8 cellular contexts compared by ENCODE assay signal in the genomic region with DNA sequence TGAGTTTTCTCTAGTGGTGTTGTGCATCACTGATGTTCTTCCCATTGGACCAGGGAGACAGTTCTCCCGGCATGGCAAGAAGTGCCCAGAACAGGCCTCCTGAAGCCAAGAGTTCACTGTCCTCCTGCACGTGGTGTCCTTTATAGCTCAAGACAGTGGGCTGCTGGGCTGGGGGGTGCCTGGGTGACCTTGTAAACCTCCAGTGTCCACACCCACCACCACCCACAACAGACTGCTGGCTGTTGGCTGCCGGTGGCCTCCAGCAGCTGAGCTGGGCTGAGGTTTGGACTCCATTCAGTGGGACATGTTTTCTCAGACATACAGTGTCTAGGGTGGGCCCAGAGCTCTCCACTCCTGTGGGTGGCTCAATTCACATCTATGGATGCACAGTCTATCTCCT. TPM values are rescaled to one million over a fixed set of nuclear protein-coding genes. Genes with fewer than 3 reads are reported as not detected.
DNase-seq lines count a peak whose midpoint lies in the region; ATAC-seq, FAIRE-seq and TF ChIP-seq lines count a peak whose summit lies in the region.

No MANE protein-coding gene starts in this region.

- peaks cover 11% of the 10 kb centered on the region; the same call in 1 of the 2 replicates for H3K36me3 Mint-ChIP-seq in HFFc6 (ENCODE audit: low read depth)
- no peaks in the 10 kb centered on the region for H3K36me3 Mint-ChIP-seq in naive thymus-derived CD8-positive, alpha-beta T cell

- ATAC-seq in naive thymus-derived CD8-positive, alpha-beta T cell = no peak
- no peak for ATAC-seq in HG03139 (IDR thresholded peaks at IDR 0.05; ENCODE audit: unreplicated experiment)

- no peaks in the 10 kb centered on the region for H3K27me3 ChIP-seq in bronchial epithelial cell (ENCODE audit: control insufficient read depth, insufficient read depth, low read length)

- FAIRE-seq in bronchial epithelial cell (lab: Jason Lieb, UNC) = no peak

- H3K27me3 Mint-ChIP-seq in HFFc6 (ENCODE audit: insufficient read depth) = no peaks in the 10 kb centered on the region; the same call in 1 of the 2 replicates
- H3K27me3 Mint-ChIP-seq in naive thymus-derived CD8-positive, alpha-beta T cell = no peaks in the 10 kb centered on the region

- POLR2A ChIA-PET in naive thymus-derived CD8-positive, alpha-beta T cell (lab: Charles Lee) = interaction anchor here (0.9 to 5.0 kb wide), 4 partner anchors 15 to 34 kb away, joined by 3 to 37 read pairs (median 25); no protein-coding TSS in a partner anchor

- H3K9me3 Mint-ChIP-seq in HFFc6 = no peaks in the 10 kb centered on the region
- no peaks in the 10 kb centered on the region for H3K9me3 Mint-ChIP-seq in naive thymus-derived CD8-positive, alpha-beta T cell

- H3K4me3 Mint-ChIP-seq in HFFc6 = peak overlapping the region; percentile 97
- peak overlapping the region; percentile 93 to 98 (median 96) for H3K4me3 Mint-ChIP-seq in naive thymus-derived CD8-positive, alpha-beta T cell

- peak overlapping the region; percentile 89 for H3K27ac Mint-ChIP-seq in HFFc6
- H3K27ac Mint-ChIP-seq in naive thymus-derived CD8-positive, alpha-beta T cell = peak overlapping the region in 9 of 10 donors; percentile 80 to 97 (median 95)

- H3K4me3 ChIP-seq in AG10803 (ENCODE audit: low read length) = peak overlapping the region; percentile 8; the same call in 1 of the 2 replicates
- H3K4me3 ChIP-seq in bronchial epithelial cell (ENCODE audit: low read depth, low read length) = peak overlapping the region; percentile 79

- H3K36me3 ChIP-seq in bronchial epithelial cell (ENCODE audit: control insufficient read depth, insufficient read depth, low read length) = peaks cover 11% of the 10 kb centered on the region

- DNase-seq in AG10803 (ENCODE audit: low read depth) (no peak), HFFc6 (no peak), bronchial epithelial cell (ENCODE audit: low read depth) (no peak), AML-193 (lab: John Stamatoyannopoulos, UW) (no peak), D341Med (ENCODE audit: low spot score) (no peak), RPMI8226 (no peak)
- no peak for DNase-seq in naive thymus-derived CD8-positive, alpha-beta T cell

- TF ChIP-seq CTCF in AG10803 (conservative IDR thresholded peaks at IDR 0.05; ENCODE audit: low read length) = no peak
- no peak for TF ChIP-seq CTCF in HFFc6 (IDR thresholded peaks at IDR 0.05)
- TF ChIP-seq CTCF in bronchial epithelial cell (IDR thresholded peaks at IDR 0.05; ENCODE audit: insufficient read depth, low read length, severe bottlenecking) = no peak

- peaks cover 67% of the 10 kb centered on the region for H3K4me1 Mint-ChIP-seq in HFFc6 (ENCODE audit: low read depth)
- peaks cover 17 to 60% (median 53%) of the 10 kb centered on the region in 4 donors for H3K4me1 Mint-ChIP-seq in naive thymus-derived CD8-positive, alpha-beta T cell

RNA-seq across cellular contexts. Expression of gene HK1, which starts 42.2 kb away (rescaled TPM):
- 100 to 1,000 TPM; 149 to 158 (median 155) TPM for total RNA-seq in HFFc6 (2021; fragmentation: NEBNext Ultra II Directional; extraction: Animal tissue kit (Norgen Biotek cat#: 25700))
- total RNA-seq in bronchial epithelial cell = 170 and 182 TPM in 2 replicates
- total RNA-seq in naive thymus-derived CD8-positive, alpha-beta T cell = 10 to 100 TPM; 63.5 to 67.1 TPM
- 100 to 1,000 TPM in 1 of 3 donors, 10 to 100 TPM in 2; 89.9 to 129 (median 97.1) TPM for polyA plus RNA-seq in naive thymus-derived CD8-positive, alpha-beta T cell
